In the genomic region with DNA sequence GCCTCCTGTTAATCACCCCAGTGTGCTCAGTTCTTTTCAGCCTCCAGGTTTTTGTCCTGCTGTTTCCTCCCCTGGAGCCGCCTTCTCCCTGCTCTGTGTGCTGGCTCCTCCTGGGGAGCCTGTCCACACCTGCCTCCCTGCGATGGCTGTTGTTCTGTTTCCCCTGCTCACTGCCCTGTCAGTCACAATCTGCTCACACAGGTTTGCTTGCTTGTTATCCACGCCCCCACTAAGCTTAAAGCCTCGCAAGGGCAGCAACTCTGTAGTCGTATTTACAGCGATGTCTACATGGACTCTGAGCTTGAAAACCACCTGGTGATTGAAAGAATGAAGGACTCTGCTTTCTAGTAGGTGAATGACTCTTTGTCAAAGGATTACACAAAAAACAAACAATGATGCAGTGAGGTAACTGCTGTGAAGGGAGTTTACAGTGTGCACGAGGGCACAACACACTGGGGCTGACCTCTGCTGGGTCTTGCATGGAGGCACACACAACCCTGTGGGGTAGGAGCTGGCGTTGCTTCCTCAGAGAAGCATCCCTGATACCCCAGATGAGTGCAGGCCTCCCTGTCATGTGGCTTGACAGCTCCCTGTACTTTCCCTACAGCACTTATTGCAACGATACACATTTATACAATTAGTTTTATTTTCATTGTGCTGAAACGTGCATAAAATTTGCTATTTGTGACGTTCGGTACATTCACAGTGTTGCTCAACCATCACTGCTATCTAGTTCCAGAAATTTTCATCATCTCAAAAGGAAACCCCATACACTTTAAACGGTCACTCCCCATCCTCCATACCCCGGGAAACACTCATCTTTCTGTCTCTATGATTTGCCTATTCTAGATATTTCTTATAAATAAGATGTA, we compare ENCODE assay signal across 13 cellular contexts. TPM values are rescaled to one million over a fixed set of nuclear protein-coding genes. Genes with fewer than 3 reads are reported as not detected.
A peak's percentile ranks its signal among the peaks of the same experiment; 100 is the strongest.
DNase-seq lines count a peak whose midpoint lies in the region; ATAC-seq, FAIRE-seq and TF ChIP-seq lines count a peak whose summit lies in the region.
"Had no signal": no experiment of that assay in that cellular context is flagged by ENCODE, and none has a peak within 500 bp of the region (broad histone marks: within the 10 kb centered on the region; RNA-seq: fewer than 3 reads in every experiment).

No MANE protein-coding gene starts in this region.

- H3K4me1 ChIP-seq in IMR-90 (ENCODE audit: control insufficient read depth, insufficient read depth, low read length): peaks cover 19% of the 10 kb centered on the region
- peaks cover 35% of the 10 kb centered on the region for H3K4me1 ChIP-seq in keratinocyte (ENCODE audit: control insufficient read depth, extremely low read depth, insufficient read depth, low read length)
- H3K4me1 ChIP-seq: heart left ventricle had no signal

- peak overlapping the region; percentile 64 for H3K4me3 Mint-ChIP-seq in Calu3 (ENCODE audit: low read depth, unreplicated experiment)
- H3K4me3 Mint-ChIP-seq in activated CD4-positive, alpha-beta memory T cell treated with anti-CD3 and anti-CD28 coated beads, Interleukin-2, amount 10 ng/mL, durations not matched to agents 7 days and 5 days: no peak overlapping the region

- H3K14ac ChIP-seq in IMR-90 (replicated peaks; ENCODE audit: low read depth, low read length): no peak overlapping the region

- CTCF ChIA-PET in Calu3 (lab: Charles Lee): interaction anchor here (0.6 to 1.2 kb wide), 4 partner anchors 19 to 189 kb away, joined by 3 to 5 read pairs (median 4); no protein-coding TSS in a partner anchor
- CTCF ChIA-PET in IMR-90 (lab: Yijun Ruan, JAX): interaction anchor here (0.9 kb wide), 1 partner anchor 293 kb away, joined by 3 read pairs; no protein-coding TSS in a partner anchor
- CTCF ChIA-PET in activated CD4-positive, alpha-beta memory T cell treated with anti-CD3 and anti-CD28 coated beads, Interleukin-2, amount 10 ng/mL, durations not matched to agents 7 days and 5 days (lab: Charles Lee): interaction anchor here (1.9 to 6.8 kb wide), 3 partner anchors 16 to 40 kb away, joined by 6 to 30 read pairs (median 7); a partner anchor contains a TSS

- DNase-seq in Calu3: peak; percentile 33
- peak; percentile 44 for DNase-seq in IMR-90
- no peak for DNase-seq in activated CD4-positive, alpha-beta memory T cell treated with anti-CD3 and anti-CD28 coated beads, Interleukin-2, amount 10 ng/mL, durations not matched to agents 7 days and 5 days
- no peak for DNase-seq in keratinocyte (ENCODE audit: low read depth, low spot score)
- no peak for DNase-seq in DMS79 (lab: John Stamatoyannopoulos, UW)
- DNase-seq: DND-41; heart left ventricle; NCI-H2029; stimulated activated naive CD4-positive, alpha-beta T cell had no signal

- no peak overlapping the region for H2AK9ac ChIP-seq in IMR-90 (replicated peaks; ENCODE audit: low read depth, low read length, poor library complexity)

- no peak overlapping the region for H3K9ac ChIP-seq in IMR-90 (ENCODE audit: low read depth, low read length)
- peak overlapping the region; percentile 2 for H3K9ac ChIP-seq in keratinocyte (ENCODE audit: control insufficient read depth, extremely low read depth, insufficient read depth, low read length)

- intact Hi-C loops in Calu3 (cut with micrococcal nuclease; ENCODE audit: unreplicated experiment): no loop called here
- intact Hi-C loops in IMR-90 (cut with micrococcal nuclease): loop anchor here (5.0 kb wide), 1 partner anchor 44 kb away; no protein-coding TSS in a partner anchor

- TF ChIP-seq RAD21 in IMR-90 (IDR thresholded peaks at IDR 0.05; ENCODE audit: low read length): no peak

- H3K9me1 ChIP-seq in IMR-90 (ENCODE audit: insufficient read depth, low read length): peaks cover 12% of the 10 kb centered on the region
- no peaks in the 10 kb centered on the region for H3K9me1 ChIP-seq in keratinocyte (ENCODE audit: control insufficient read depth, extremely low read depth, insufficient read depth, low read length)

- no peak overlapping the region for H3K56ac ChIP-seq in IMR-90 (ENCODE audit: extremely low read depth, insufficient read depth, low read length)

- no peak overlapping the region for H3K4ac ChIP-seq in IMR-90 (ENCODE audit: low read depth, low read length)

- H2AFZ ChIP-seq in IMR-90 (replicated peaks; ENCODE audit: low read length, poor library complexity): no peak overlapping the region
- peak overlapping the region; percentile 9 for H2AFZ ChIP-seq in keratinocyte (ENCODE audit: control insufficient read depth, low read length)

- H4K8ac ChIP-seq in IMR-90 (ENCODE audit: low read depth in 2 of 2, low read length in 2 of 2): no peak overlapping the region

- no peaks in the 10 kb centered on the region for H3K36me3 ChIP-seq in IMR-90 (ENCODE audit: control insufficient read depth, insufficient read depth, low read length)
- no peaks in the 10 kb centered on the region for H3K36me3 ChIP-seq in keratinocyte (ENCODE audit: control insufficient read depth in 2 of 2, extremely low read depth in 1 of 2, insufficient read depth in 2 of 2, low read length in 2 of 2)
- H3K36me3 ChIP-seq: heart left ventricle had no signal

- no peak overlapping the region for H2BK5ac ChIP-seq in IMR-90 (ENCODE audit: low read depth, low read length, poor library complexity, severe bottlenecking)

- H3K27me3 ChIP-seq in IMR-90 (ENCODE audit: control insufficient read depth, insufficient read depth, low read length) (peaks cover 41% of the 10 kb centered on the region), keratinocyte (ENCODE audit: control insufficient read depth, extremely low read depth, insufficient read depth, low read length) (no peaks in the 10 kb centered on the region)

- peak overlapping the region; percentile 57; the same call in 1 of the 2 replicates for H2AK5ac ChIP-seq in IMR-90 (ENCODE audit: low read depth, low read length)

- no peaks in the 10 kb centered on the region for H3K79me2 ChIP-seq in keratinocyte (ENCODE audit: control insufficient read depth, insufficient read depth, low read length)

- BruUV-seq in Calu3 (replicated peaks; lab: Mats Ljungman, UMichigan) (no TSS peak), IMR-90 (replicated peaks; lab: Mats Ljungman, UMichigan) (no TSS peak)

- 89% methylated on average over 1 of the region's 14 CpGs; no CpG with 5 or more reads in 1 of the 2 experiments for WGBS in IMR-90 (ENCODE audit: extremely low coverage in 2 of 2, insufficient read length in 1 of 2), 2 experiments

- H3K4me3 ChIP-seq in IMR-90 (ENCODE audit: insufficient read depth, low read depth, low read length) (no peak overlapping the region), keratinocyte (ENCODE audit: control insufficient read depth in 2 of 3, extremely low read depth in 1 of 3, insufficient read depth in 2 of 3, low read depth in 1 of 3, low read length in 3 of 3) (no peak overlapping the region)
- H3K4me3 ChIP-seq: heart left ventricle had no signal

- peaks cover 13% of the 10 kb centered on the region for H3K27me3 Mint-ChIP-seq in Calu3 (ENCODE audit: unreplicated experiment)
- H3K27me3 Mint-ChIP-seq in activated CD4-positive, alpha-beta memory T cell treated with anti-CD3 and anti-CD28 coated beads, Interleukin-2, amount 10 ng/mL, durations not matched to agents 7 days and 5 days: peaks cover 27% of the 10 kb centered on the region

- H4K5ac ChIP-seq in IMR-90 (ENCODE audit: low read depth, low read length): no peak overlapping the region

- H4K20me1 ChIP-seq in IMR-90 (ENCODE audit: insufficient read depth, low read length) (peaks cover 5% of the 10 kb centered on the region), keratinocyte (ENCODE audit: control insufficient read depth, extremely low read depth, insufficient read depth, low read length) (no peaks in the 10 kb centered on the region)

- no peak for TF ChIP-seq CTCF in Calu3 (IDR thresholded peaks at IDR 0.05; ENCODE audit: unreplicated experiment)
- TF ChIP-seq CTCF in IMR-90 (conservative IDR thresholded peaks at IDR 0.05; ENCODE audit: low read depth, low read length): no peak
- no peak for TF ChIP-seq CTCF in keratinocyte (optimal IDR thresholded peaks at IDR 0.05 in 1 of 3, IDR thresholded peaks at IDR 0.05 in 1 of 3, conservative IDR thresholded peaks at IDR 0.05 in 1 of 3; ENCODE audit: extremely low read depth in 1 of 3, insufficient read depth in 2 of 3, low read length in 3 of 3)

- peaks cover 6% of the 10 kb centered on the region for H3K9me3 Mint-ChIP-seq in Calu3 (ENCODE audit: low read depth, unreplicated experiment)
- peaks cover 10% of the 10 kb centered on the region for H3K9me3 Mint-ChIP-seq in activated CD4-positive, alpha-beta memory T cell treated with anti-CD3 and anti-CD28 coated beads, Interleukin-2, amount 10 ng/mL, durations not matched to agents 7 days and 5 days

- peak; percentile 92 for FAIRE-seq in keratinocyte (lab: Jason Lieb, UNC)
- FAIRE-seq: H1 had no signal

- H3K4me2 ChIP-seq in IMR-90 (ENCODE audit: low read depth, low read length): no peak overlapping the region; the same call in 1 of the 2 replicates
- peak overlapping the region; percentile 19 for H3K4me2 ChIP-seq in keratinocyte (ENCODE audit: control insufficient read depth, extremely low read depth, insufficient read depth, low read depth, low read length)

- H3K4me1 Mint-ChIP-seq in Calu3 (ENCODE audit: low read depth, unreplicated experiment): peaks cover 30% of the 10 kb centered on the region
- H3K4me1 Mint-ChIP-seq in activated CD4-positive, alpha-beta memory T cell treated with anti-CD3 and anti-CD28 coated beads, Interleukin-2, amount 10 ng/mL, durations not matched to agents 7 days and 5 days: peaks cover 65% of the 10 kb centered on the region

- POLR2A ChIA-PET in IMR-90 (lab: Charles Lee; ENCODE audit: unreplicated experiment): no interaction called here
- POLR2A ChIA-PET in activated CD4-positive, alpha-beta memory T cell treated with anti-CD3 and anti-CD28 coated beads, Interleukin-2, amount 10 ng/mL, durations not matched to agents 7 days and 5 days (lab: Charles Lee): interaction anchor here (1.4 to 14.5 kb wide), 5 partner anchors 12 to 207 kb away, joined by 4 to 418 read pairs (median 8); a partner anchor contains a TSS

- in situ Hi-C loops in IMR-90 (cut with MboI; ENCODE audit: low sequenced_read_pairs): no loop called here

- no peak for ATAC-seq in IMR-90 (ENCODE audit: low read depth)
- no peak for ATAC-seq in GM18907 (IDR thresholded peaks at IDR 0.05; ENCODE audit: unreplicated experiment)
- ATAC-seq in HG03439 (IDR thresholded peaks at IDR 0.05; ENCODE audit: unreplicated experiment): no peak
- no peak for ATAC-seq in HG02678 (IDR thresholded peaks at IDR 0.05; ENCODE audit: unreplicated experiment)
- ATAC-seq: heart left ventricle had no signal

- H2BK20ac ChIP-seq in IMR-90 (ENCODE audit: low read depth, low read length): no peak overlapping the region; the same call in 1 of the 2 replicates

- no peak overlapping the region for H3K18ac ChIP-seq in IMR-90 (ENCODE audit: low read depth, low read length)

- H3K36me3 Mint-ChIP-seq in Calu3 (ENCODE audit: insufficient read depth, unreplicated experiment): peaks cover 6% of the 10 kb centered on the region
- peaks cover 44% of the 10 kb centered on the region for H3K36me3 Mint-ChIP-seq in activated CD4-positive, alpha-beta memory T cell treated with anti-CD3 and anti-CD28 coated beads, Interleukin-2, amount 10 ng/mL, durations not matched to agents 7 days and 5 days (ENCODE audit: low read depth)

- no peak overlapping the region for H3K23ac ChIP-seq in IMR-90 (ENCODE audit: low read depth, low read length)

- peak overlapping the region; percentile 20; the same call in 1 of the 2 replicates for H2BK120ac ChIP-seq in IMR-90 (ENCODE audit: low read depth, low read length)

- H4K91ac ChIP-seq in IMR-90 (ENCODE audit: insufficient read depth, low read depth, low read length): no peak overlapping the region

- no peak for TF ChIP-seq POLR2A in IMR-90 (IDR thresholded peaks at IDR 0.05; ENCODE audit: low read depth, low read length)

- H3K27ac ChIP-seq in IMR-90 (ENCODE audit: insufficient read depth, low read length) (no peak overlapping the region), keratinocyte (ENCODE audit: control insufficient read depth, insufficient read depth, low read length) (peak overlapping the region; percentile 21)
- H3K27ac ChIP-seq: heart left ventricle had no signal

- dilution Hi-C loops in IMR-90 (cut with HindIII; ENCODE audit: low sequenced_read_pairs, unreplicated experiment) (no loop called here), keratinocyte (cut with MboI; ENCODE audit: extremely low pct_ligation_motif_present, low sequenced_read_pairs) (no loop called here)

- H3K27ac Mint-ChIP-seq in Calu3 (ENCODE audit: unreplicated experiment): peak overlapping the region; percentile 90
- peak overlapping the region; percentile 26 for H3K27ac Mint-ChIP-seq in activated CD4-positive, alpha-beta memory T cell treated with anti-CD3 and anti-CD28 coated beads, Interleukin-2, amount 10 ng/mL, durations not matched to agents 7 days and 5 days

- H2BK15ac ChIP-seq in IMR-90 (ENCODE audit: low read depth, low read length): peak overlapping the region; percentile 23; the same call in 1 of the 3 replicates

- no peaks in the 10 kb centered on the region for H3K79me1 ChIP-seq in IMR-90 (ENCODE audit: low read depth in 1 of 2, low read length in 2 of 2)

- H3K9me3 ChIP-seq in IMR-90 (ENCODE audit: control insufficient read depth, insufficient read depth, low read length) (peaks cover 16% of the 10 kb centered on the region), keratinocyte (ENCODE audit: control insufficient read depth, low read depth, low read length) (no peaks in the 10 kb centered on the region)
- H3K9me3 ChIP-seq: heart left ventricle had no signal

RNA-seq across cellular contexts. Expression of a gene that starts 39.7 kb away (rescaled TPM):
- not detected in 2 replicates for total RNA-seq in Calu3 (2022)
- total RNA-seq in IMR-90 (2012; rRNA removed): not detected in 2 replicates
- polyA plus RNA-seq in IMR-90 (2012; rRNA removed): not detected in 2 replicates
- not detected in 2 replicates for polyA plus RNA-seq in IMR-90 (2012; cell fraction: cytosol; rRNA removed)
- polyA plus RNA-seq in IMR-90 (2012; cell fraction: nucleus; rRNA removed; ENCODE audit: low replicate concordance): not detected in 2 replicates
- 1 to 10 TPM in 1 of 2 experiments, under 1 TPM in 1; 0.48 to 1.5 TPM for total RNA-seq in activated CD4-positive, alpha-beta memory T cell treated with anti-CD3 and anti-CD28 coated beads, Interleukin-2, amount 10 ng/mL, durations not matched to agents 7 days and 5 days
- polyA plus RNA-seq in keratinocyte: not detected in 3 replicates
- not detected for polyA plus RNA-seq in keratinocyte (2011; ENCODE audit: low read depth)
- polyA plus RNA-seq in keratinocyte (2011; cell fraction: cytosol; rRNA removed): not detected in 2 replicates
- not detected in 2 replicates for polyA plus RNA-seq in keratinocyte (2011; cell fraction: nucleus; rRNA removed)
- polyA plus RNA-seq in keratinocyte (2012; ENCODE audit: low replicate concordance): not detected in 2 replicates
- not detected in 3 replicates for polyA minus RNA-seq in keratinocyte
- not detected for polyA minus RNA-seq in keratinocyte (2011; cell fraction: cytosol; rRNA and poly(A)+ RNA removed)
- not detected in 2 replicates for polyA minus RNA-seq in keratinocyte (2011; cell fraction: nucleus; rRNA and poly(A)+ RNA removed)
- total RNA-seq: H1, heart left ventricle had no signal
- polyA plus RNA-seq: H1, heart left ventricle had no signal

Comparison
In these comparisons a context has a peak if more than half of its experiments do, and no peak if none do; other contexts are left out.
1. DNase-seq: peak in Calu3 (single experiment) and IMR-90 (single experiment); none in activated CD4-positive, alpha-beta memory T cell treated with anti-CD3 and anti-CD28 coated beads, Interleukin-2, amount 10 ng/mL, durations not matched to agents 7 days and 5 days (single experiment), keratinocyte (single experiment) and DMS79 (single experiment).